19 cellular contexts compared by ENCODE assay signal in genomic region chr11:11899401-11899800, GRCh38. TPM values are rescaled to one million over a fixed set of nuclear protein-coding genes. Genes with fewer than 3 reads are reported as not detected.
A peak's percentile ranks its signal among the peaks of the same experiment; 100 is the strongest.
DNase-seq lines count a peak whose midpoint lies in the region; ATAC-seq and TF ChIP-seq lines count a peak whose summit lies in the region.
"Had no signal": no experiment of that assay in that cellular context is flagged by ENCODE, and none has a peak within 500 bp of the region (broad histone marks: within the 10 kb centered on the region; RNA-seq: fewer than 3 reads in every experiment).

No MANE protein-coding gene starts in this region.

- H3K4me3 ChIP-seq in Caco-2 (ENCODE audit: low read depth, low read length), result no peak overlapping the region
- no peak overlapping the region for H3K4me3 ChIP-seq in Jurkat, Clone E6-1 (ENCODE audit: low read length)
- H3K4me3 ChIP-seq in choroid plexus epithelial cell (ENCODE audit: low read depth, low read length), result no peak overlapping the region
- no peak overlapping the region for H3K4me3 ChIP-seq in left lung
- H3K4me3 ChIP-seq: dorsolateral prefrontal cortex, tibial nerve had no signal

- H3K9me3 ChIP-seq in Caco-2, result no peaks in the 10 kb centered on the region
- H3K9me3 ChIP-seq in left lung, result no peaks in the 10 kb centered on the region
- H3K9me3 ChIP-seq: tibial nerve had no signal

- H3K27me3 Mint-ChIP-seq in Caco-2 (ENCODE audit: insufficient read depth, unreplicated experiment), result no peaks in the 10 kb centered on the region

- H3K27me3 ChIP-seq in Caco-2 (replicated peaks; ENCODE audit: control insufficient read depth, insufficient read depth, low read length), result no peaks in the 10 kb centered on the region
- H3K27me3 ChIP-seq in left lung, result no peaks in the 10 kb centered on the region
- H3K27me3 ChIP-seq: dorsolateral prefrontal cortex, tibial nerve had no signal

- no TSS peak for BruUV-seq in Caco-2 (replicated peaks; lab: Mats Ljungman, UMichigan)

- POLR2A ChIA-PET in Caco-2 (lab: Charles Lee), result interaction anchor here (0.5 kb wide), 1 partner anchor 58 kb away, joined by 3 read pairs; no protein-coding TSS in a partner anchor

- no peaks in the 10 kb centered on the region for H3K4me1 Mint-ChIP-seq in Caco-2 (ENCODE audit: low read depth, unreplicated experiment)

- CTCF ChIA-PET in Caco-2 (lab: Charles Lee), result interaction anchor here (0.6 to 1.6 kb wide), 5 partner anchors 22 to 100 kb away, joined by 3 to 15 read pairs (median 4); partner anchors contain the start of gene USP47

- no peaks in the 10 kb centered on the region for H3K9me3 Mint-ChIP-seq in Caco-2 (ENCODE audit: unreplicated experiment)

- no peak overlapping the region for H3K4me3 Mint-ChIP-seq in Caco-2 (ENCODE audit: unreplicated experiment)

- H3K27ac Mint-ChIP-seq in Caco-2 (ENCODE audit: unreplicated experiment), result no peak overlapping the region

- TF ChIP-seq CTCF in Caco-2 (IDR thresholded peaks at IDR 0.05; ENCODE audit: insufficient read depth in 1 of 2, low read depth in 1 of 2, low read length in 1 of 2, severe bottlenecking in 1 of 2, unreplicated experiment in 1 of 2) (peak; percentile 25 to 34), choroid plexus epithelial cell (conservative IDR thresholded peaks at IDR 0.05; ENCODE audit: low read depth, low read length) (peak; percentile 23), left lung (IDR thresholded peaks at IDR 0.05) (no peak)

- DNase-seq in Caco-2 (peak in 1 of 2 experiments; percentile 24), choroid plexus epithelial cell (ENCODE audit: low read depth) (no peak), left lung (no peak), cerebellar nuclear complex (lab: John Stamatoyannopoulos, UW) (no peak), NCI-H526 (lab: John Stamatoyannopoulos, UW) (no peak)
- peak; percentile 3 for DNase-seq in Jurkat, Clone E6-1 (ENCODE audit: low read depth, low spot score)
- DNase-seq: activated naive CD4-positive, alpha-beta T cell; amniotic stem cell; dorsolateral prefrontal cortex; NCI-H2107; NCI-H524; Right ventricle myocardium superior; stimulated activated CD4-positive, alpha-beta T cell treated with anti-CD3 and anti-CD28 coated beads, Interleukin-4, amount 100 ng/mL, for 1 hour; stimulated activated naive CD8-positive, alpha-beta T cell treated with anti-CD3 and anti-CD28 coated beads, Interleukin-15, Interleukin-2, amounts not matched to agents 100 U/mL and 50 U/mL, for 24 hours; T-helper 1 cell had no signal

- no peaks in the 10 kb centered on the region for H3K4me1 ChIP-seq in Caco-2
- no peaks in the 10 kb centered on the region for H3K4me1 ChIP-seq in left lung

- intact Hi-C loops in Caco-2 (cut with micrococcal nuclease; ENCODE audit: unreplicated experiment) (loop anchor here (1.0 to 5.0 kb wide), 2 partner anchors 57 to 100 kb away; partner anchors contain the start of gene USP47), left lung (cut with DNase I) (no loop called here)

- no peak overlapping the region for H3K27ac ChIP-seq in left lung
- H3K27ac ChIP-seq: epithelial cell of prostate, tibial nerve had no signal

- H3K36me3 Mint-ChIP-seq in Caco-2 (ENCODE audit: insufficient read depth, unreplicated experiment), result peaks cover 26% of the 10 kb centered on the region

- ATAC-seq in left lung, result peak; percentile 81
- no peak for ATAC-seq in GM18511 (IDR thresholded peaks at IDR 0.05; ENCODE audit: unreplicated experiment)
- ATAC-seq in HG03520 (IDR thresholded peaks at IDR 0.05; ENCODE audit: unreplicated experiment), result no peak
- ATAC-seq: stimulated activated naive CD8-positive, alpha-beta T cell treated with anti-CD3 and anti-CD28 coated beads, Interleukin-15, Interleukin-2, amounts not matched to agents 100 U/mL and 50 U/mL, for 24 hours had no signal

- peaks cover 2% of the 10 kb centered on the region; the same call in 1 of the 2 replicates for H3K36me3 ChIP-seq in Caco-2 (ENCODE audit: control insufficient read depth, insufficient read depth, low read length)
- H3K36me3 ChIP-seq in left lung, result peaks cover 0 to 23% of the 10 kb centered on the region in 2 donors

RNA-seq across cellular contexts. Expression of gene USP47, which starts 57.6 kb away (rescaled TPM):
- total RNA-seq in Caco-2 (2022), result 50.4 and 52.8 TPM in 2 replicates
- polyA plus RNA-seq in Jurkat, Clone E6-1 (2012; ENCODE audit: insufficient read depth, insufficient read length), result 28.3 TPM
- total RNA-seq in left lung, result 10 to 100 TPM; 40.9 to 41.3 TPM

Comparison
In these comparisons a context has a peak if more than half of its experiments do, and no peak if none do; other contexts are left out.
1. CTCF ChIP-seq: peak in Caco-2 (2 of 2) and choroid plexus epithelial cell (single experiment); none in left lung (0 of 2).